Comparison of ENCODE assay signal across 1 cellular context in genomic region chr6:111552241-111552744, GRCh38.
TF ChIP-seq lines count a peak whose summit lies in the region.

No MANE protein-coding gene starts in this region.

TF ChIP-seq in HepG2, 621 proteins besides CTCF, POLR2A, EP300 and RAD21 (continued from another document and continues in another):
- TF ChIP-seq ZNF576 (CRISPR knock-in tag; IDR thresholded peaks at IDR 0.05) (no peak), ZNF713 (CRISPR knock-in tag; IDR thresholded peaks at IDR 0.05) (no peak), ZNF256 (CRISPR knock-in tag; conservative IDR thresholded peaks at IDR 0.05) (no peak), DMAP1 (CRISPR knock-in tag; IDR thresholded peaks at IDR 0.05) (no peak), ZNF382 (CRISPR knock-in tag; IDR thresholded peaks at IDR 0.05; ENCODE audit: borderline replicate concordance) (no peak), MTERF4 (CRISPR knock-in tag; IDR thresholded peaks at IDR 0.05) (no peak), ZNF75D (CRISPR knock-in tag; IDR thresholded peaks at IDR 0.05; ENCODE audit: borderline replicate concordance) (no peak), TRAFD1 (CRISPR knock-in tag; IDR thresholded peaks at IDR 0.05; ENCODE audit: borderline replicate concordance) (no peak), FLYWCH1 (CRISPR knock-in tag; IDR thresholded peaks at IDR 0.05) (no peak), AFF4 (CRISPR knock-in tag; IDR thresholded peaks at IDR 0.05) (no peak), FOXP4 (CRISPR knock-in tag; IDR thresholded peaks at IDR 0.05) (no peak), ZNF567 (CRISPR knock-in tag; IDR thresholded peaks at IDR 0.05; ENCODE audit: borderline replicate concordance) (no peak), RFXANK (CRISPR knock-in tag; IDR thresholded peaks at IDR 0.05) (no peak), ZNF12 (CRISPR knock-in tag; IDR thresholded peaks at IDR 0.05) (no peak), CEBPZ (IDR thresholded peaks at IDR 0.05; ENCODE audit: low read length) (no peak), ZNF33A (CRISPR knock-in tag; IDR thresholded peaks at IDR 0.05; ENCODE audit: borderline replicate concordance) (no peak), CHCHD3 (CRISPR knock-in tag; IDR thresholded peaks at IDR 0.05) (no peak), ZNF33B (CRISPR knock-in tag; IDR thresholded peaks at IDR 0.05) (no peak), POLR2AphosphoS5 (IDR thresholded peaks at IDR 0.05; ENCODE audit: low read depth, low read length) (no peak), HNRNPH1 (optimal IDR thresholded peaks at IDR 0.05; ENCODE audit: low read depth, low read length) (no peak), GZF1 (CRISPR knock-in tag; IDR thresholded peaks at IDR 0.05) (no peak), MEF2D (CRISPR knock-in tag; IDR thresholded peaks at IDR 0.05) (peak; percentile 88), GMEB1 (CRISPR knock-in tag; IDR thresholded peaks at IDR 0.05; ENCODE audit: borderline replicate concordance) (no peak), ZFX (CRISPR knock-in tag; IDR thresholded peaks at IDR 0.05; ENCODE audit: low read depth) (no peak), ZNF205 (CRISPR knock-in tag; IDR thresholded peaks at IDR 0.05) (no peak), TEAD3 (CRISPR knock-in tag; optimal IDR thresholded peaks at IDR 0.05; ENCODE audit: borderline replicate concordance) (peak; percentile 65), ZFP37 (CRISPR knock-in tag; IDR thresholded peaks at IDR 0.05; ENCODE audit: borderline replicate concordance) (no peak), NCOR1 (IDR thresholded peaks at IDR 0.05; ENCODE audit: borderline replicate concordance, low read length) (no peak), PRDM15 (CRISPR knock-in tag; IDR thresholded peaks at IDR 0.05) (peak; percentile 50; the same call in 1 of the 2 replicates), ZBTB38 (CRISPR knock-in tag; IDR thresholded peaks at IDR 0.05) (peak; percentile 57; the same call in 1 of the 2 replicates), ZNF646 (CRISPR knock-in tag; IDR thresholded peaks at IDR 0.05) (no peak), ZNF678 (CRISPR knock-in tag; IDR thresholded peaks at IDR 0.05) (no peak), SNRNP70 (IDR thresholded peaks at IDR 0.05; ENCODE audit: low read depth, low read length) (no peak)
